Comparison of ENCODE assay signal across 22 cellular contexts in genomic region chr5:173759696-173760095, GRCh38.
A peak's percentile ranks its signal among the peaks of the same experiment; 100 is the strongest.
DNase-seq lines count a peak whose midpoint lies in the region; ATAC-seq, FAIRE-seq and TF ChIP-seq lines count a peak whose summit lies in the region.
"Had no signal": no experiment of that assay in that cellular context is flagged by ENCODE, and none has a peak within 500 bp of the region (broad histone marks: within the 10 kb centered on the region; RNA-seq: fewer than 3 reads in every experiment).

No MANE protein-coding gene starts in this region.

- no TSS peak for BruUV-seq in HepG2 (replicated peaks; lab: Mats Ljungman, UMichigan)

- no peaks in the 10 kb centered on the region for H3K27me3 ChIP-seq in HepG2 (ENCODE audit: control insufficient read depth in 1 of 2, insufficient read depth in 2 of 2, low read length in 2 of 2)
- no peaks in the 10 kb centered on the region for H3K27me3 ChIP-seq in right lobe of liver
- H3K27me3 ChIP-seq in psoas muscle (ENCODE audit: insufficient read depth in 3 of 3, low read length in 2 of 3), result no peaks in the 10 kb centered on the region
- H3K27me3 ChIP-seq in hepatocyte, result no peaks in the 10 kb centered on the region
- H3K27me3 ChIP-seq: BE2C had no signal

- TF ChIP-seq EP300 in HepG2 (IDR thresholded peaks at IDR 0.05; ENCODE audit: low read depth in 2 of 2, low read length in 2 of 2) (no peak), HepG2 (CRISPR knock-in tag; IDR thresholded peaks at IDR 0.05; ENCODE audit: borderline replicate concordance) (no peak)

- 93% methylated on average over 5 of the region's 8 CpGs for WGBS in HepG2 (ENCODE audit: low lambda C conversion rate)
- WGBS in right lobe of liver (ENCODE audit: insufficient coverage, low coverage, low lambda C conversion rate, missing lambda C conversion rate), result 97% methylated on average over 6 of the region's 8 CpGs
- WGBS in psoas muscle, 3 donors, result 91 to 94% (median 91%) methylated on average over 8 of the region's 8 CpGs
- WGBS in hepatocyte (ENCODE audit: low lambda C conversion rate, missing lambda C conversion rate), result 90% methylated on average over 8 of the region's 8 CpGs

- in situ Hi-C loops in HepG2 (cut with HindIII; ENCODE audit: extremely low pct_ligation_motif_present, low pct_unique_long_range_greater_than_20kb), result loop anchor here (25.0 kb wide), 1 partner anchor 203 kb away; no protein-coding TSS in a partner anchor

- H3K4me1 ChIP-seq in HepG2 (ENCODE audit: insufficient read depth, low read length), result peaks cover 77% of the 10 kb centered on the region
- peaks cover 0 to 27% (median 4%) of the 10 kb centered on the region in 4 donors for H3K4me1 ChIP-seq in right lobe of liver
- peaks cover 44% of the 10 kb centered on the region for H3K4me1 ChIP-seq in psoas muscle
- peaks cover 13% of the 10 kb centered on the region for H3K4me1 ChIP-seq in hepatocyte (ENCODE audit: insufficient read depth)
- H3K4me1 ChIP-seq: HAP-1 had no signal

- H3K4me2 ChIP-seq in HepG2 (ENCODE audit: low read depth, low read length) (no peak overlapping the region), hepatocyte (no peak overlapping the region)

- H3K9me3 ChIP-seq in HepG2 (ENCODE audit: low read length) (no peaks in the 10 kb centered on the region), right lobe of liver (no peaks in the 10 kb centered on the region), psoas muscle (no peaks in the 10 kb centered on the region), hepatocyte (ENCODE audit: low read depth) (no peaks in the 10 kb centered on the region)
- H3K9me3 ChIP-seq: BE2C, HAP-1 had no signal

- H3K9me2 ChIP-seq in hepatocyte (replicated peaks; ENCODE audit: insufficient read depth), result no peaks in the 10 kb centered on the region

- no peaks in the 10 kb centered on the region for H4K20me1 ChIP-seq in HepG2 (ENCODE audit: insufficient read depth, low read length)
- no peaks in the 10 kb centered on the region for H4K20me1 ChIP-seq in hepatocyte (ENCODE audit: insufficient read depth, poor library complexity, severe bottlenecking)

- TF ChIP-seq RAD21 in HepG2 (CRISPR knock-in tag; IDR thresholded peaks at IDR 0.05), result no peak

- H3K36me3 ChIP-seq in HepG2 (replicated peaks in 1 of 2; ENCODE audit: control insufficient read depth in 1 of 2, insufficient read depth in 2 of 2, low read length in 2 of 2) (no peaks in the 10 kb centered on the region), right lobe of liver (no peaks in the 10 kb centered on the region), psoas muscle (ENCODE audit: insufficient read depth in 1 of 2, low read depth in 1 of 2) (no peaks in the 10 kb centered on the region), hepatocyte (replicated peaks; ENCODE audit: insufficient read depth, low read depth) (no peaks in the 10 kb centered on the region)
- H3K36me3 ChIP-seq: BE2C, HAP-1 had no signal

- H3K27ac ChIP-seq in HepG2 (ENCODE audit: extremely low read length, insufficient read depth, low read length), result no peak overlapping the region
- no peak overlapping the region for H3K27ac ChIP-seq in right lobe of liver
- H3K27ac ChIP-seq in psoas muscle, result peak overlapping the region; percentile 65
- no peak overlapping the region for H3K27ac ChIP-seq in hepatocyte
- H3K27ac ChIP-seq: HL-60 had no signal

- TF ChIP-seq POLR2A in HepG2 (IDR thresholded peaks at IDR 0.05; ENCODE audit: insufficient read depth in 1 of 2, low read depth in 2 of 2, low read length in 2 of 2) (no peak), right lobe of liver (IDR thresholded peaks at IDR 0.05) (no peak), erythroblast (IDR thresholded peaks at IDR 0.05; ENCODE audit: low read length) (no peak)

- H3K79me2 ChIP-seq in HepG2 (ENCODE audit: insufficient read depth, low read length) (no peaks in the 10 kb centered on the region), hepatocyte (no peaks in the 10 kb centered on the region)

- no peak overlapping the region for H3K9ac ChIP-seq in HepG2 (ENCODE audit: insufficient read depth, low read depth, low read length)

- no peak for FAIRE-seq in HepG2 (lab: Jason Lieb, UNC)
- FAIRE-seq: G401.6, GM12891, GM19239 had no signal

- H2AFZ ChIP-seq in HepG2 (ENCODE audit: low read length), result no peak overlapping the region
- no peak overlapping the region for H2AFZ ChIP-seq in hepatocyte

- POLR2A ChIA-PET in HepG2 (lab: Yijun Ruan, JAX), result interaction anchor here (0.8 kb wide), 1 partner anchor 67 kb away, joined by 3 read pairs; no protein-coding TSS in a partner anchor

- no peak for DNase-seq in HepG2 (ENCODE audit: low spot score)
- no peak for DNase-seq in right lobe of liver
- DNase-seq in erythroblast (lab: John Stamatoyannopoulos, UW), result peak; percentile 16 to 45
- DNase-seq in psoas muscle, result peak in 1 of 2 donors; percentile 35
- no peak for DNase-seq in hepatocyte (ENCODE audit: low spot score)
- DNase-seq: ACHN; BE2C; CD4-positive, CD25-positive, alpha-beta regulatory T cell; CD8-positive, alpha-beta memory T cell; COR-L47; DMS 273 treated with DMSO at 0.1 percent for 48 hours; DMS53; DND-41; EL; IMR-90 had no signal

- ATAC-seq in HepG2 (no peak), right lobe of liver (no peak), psoas muscle (no peak), HG03469 (IDR thresholded peaks at IDR 0.05; ENCODE audit: unreplicated experiment) (no peak)
- no peak for ATAC-seq in activated CD4-positive, CD25-positive, alpha-beta regulatory T cell treated with anti-CD3 and anti-CD28 coated beads, Interleukin-2, amount 50 U/mL, for 24 hours

- no peak overlapping the region for H3K4me3 ChIP-seq in HepG2 (replicated peaks in 1 of 3; ENCODE audit: insufficient read depth in 1 of 3, low read depth in 2 of 3, low read length in 3 of 3)
- no peak overlapping the region for H3K4me3 ChIP-seq in right lobe of liver
- no peak overlapping the region for H3K4me3 ChIP-seq in psoas muscle
- no peak overlapping the region for H3K4me3 ChIP-seq in hepatocyte
- H3K4me3 ChIP-seq: HAP-1 had no signal

- intact Hi-C loops in HepG2 (cut with micrococcal nuclease; ENCODE audit: unreplicated experiment) (loop anchor here (5.0 kb wide), 1 partner anchor 142 kb away; the partner anchor contains the start of gene BOD1), right lobe of liver (cut with DNase I) (no loop called here), psoas muscle (cut with DNase I) (loop anchor here (5.0 to 10.0 kb wide), 5 partner anchors 87 to 305 kb away; partner anchors contain the start of gene BOD1 (in 1 of the 2))

- CTCF ChIA-PET in HepG2 (lab: Yijun Ruan, JAX; ENCODE audit: low intra/inter-chr PET ratio, low total read pairs), result no interaction called here

- TF ChIP-seq CTCF in HepG2 (CRISPR knock-in tag; IDR thresholded peaks at IDR 0.05), result no peak
- no peak for TF ChIP-seq CTCF in right lobe of liver (IDR thresholded peaks at IDR 0.05)
- TF ChIP-seq CTCF in psoas muscle (IDR thresholded peaks at IDR 0.05), result no peak
- TF ChIP-seq CTCF in hepatocyte (IDR thresholded peaks at IDR 0.05; ENCODE audit: poor library complexity), result no peak

TF ChIP-seq in HepG2, 621 proteins besides CTCF, POLR2A, EP300 and RAD21 (continues in another document):
- TF ChIP-seq FOXA1 (IDR thresholded peaks at IDR 0.05) (no peak), FOXA1 (CRISPR knock-in tag; IDR thresholded peaks at IDR 0.05) (no peak), ZNF687 (CRISPR knock-in tag; IDR thresholded peaks at IDR 0.05) (peak; percentile 10; the same call in 1 of the 2 replicates), SOX13 (IDR thresholded peaks at IDR 0.05) (no peak), SOX13 (CRISPR knock-in tag; conservative IDR thresholded peaks at IDR 0.05 in 1 of 2, IDR thresholded peaks at IDR 0.05 in 1 of 2) (no peak), ZBTB39 (CRISPR knock-in tag; IDR thresholded peaks at IDR 0.05) (no peak), STAT5B (CRISPR knock-in tag; IDR thresholded peaks at IDR 0.05) (no peak), GPN1 (CRISPR knock-in tag; IDR thresholded peaks at IDR 0.05; ENCODE audit: borderline replicate concordance) (no peak)

Comparison
In these comparisons a context has a peak if more than half of its experiments do, and no peak if none do; other contexts are left out.
1. intact Hi-C loops: an anchor here in HepG2 (5.0 kb wide) and psoas muscle (5.0 to 10.0 kb wide); none called in right lobe of liver.
2. DNase-seq: peak in erythroblast (2 of 2); none in HepG2 (single experiment), right lobe of liver (0 of 3) and hepatocyte (single experiment).